Comparison of ENCODE assay signal across 1 cellular context in genomic region chr14:104731249-104731924, GRCh38.
TF ChIP-seq lines count a peak whose summit lies in the region.

No MANE protein-coding gene starts in this region.

TF ChIP-seq in HepG2, 621 proteins besides CTCF, POLR2A, EP300 and RAD21 (continued from another document and continues in another):
- TF ChIP-seq ZBTB26 (CRISPR knock-in tag; IDR thresholded peaks at IDR 0.05; ENCODE audit: borderline replicate concordance) (0 out of 2 replicates have a peak, but pooled peaks have one; percentile 20), ZBTB34 (CRISPR knock-in tag; IDR thresholded peaks at IDR 0.05) (no peak), ZBTB3 (CRISPR knock-in tag; IDR thresholded peaks at IDR 0.05; ENCODE audit: borderline replicate concordance, low read depth) (no peak), POLR2AphosphoS2 (IDR thresholded peaks at IDR 0.05; ENCODE audit: low read depth, low read length) (no peak), TCF7 (IDR thresholded peaks at IDR 0.05; ENCODE audit: low read depth) (no peak), MAX (IDR thresholded peaks at IDR 0.05) (peak; percentile 62; the same call in 1 of the 2 replicates), SALL1 (CRISPR knock-in tag; IDR thresholded peaks at IDR 0.05) (peak; percentile 61; the same call in 1 of the 2 replicates), ARID3A (IDR thresholded peaks at IDR 0.05; ENCODE audit: low read depth, low read length) (no peak), CBFB (CRISPR knock-in tag; IDR thresholded peaks at IDR 0.05) (no peak), ZNF800 (CRISPR knock-in tag; IDR thresholded peaks at IDR 0.05) (no peak), POGK (CRISPR knock-in tag; conservative IDR thresholded peaks at IDR 0.05) (no peak), TBP (CRISPR knock-in tag; IDR thresholded peaks at IDR 0.05) (no peak), AKAP8 (CRISPR knock-in tag; IDR thresholded peaks at IDR 0.05) (peak; percentile 85), ZNF564 (CRISPR knock-in tag; IDR thresholded peaks at IDR 0.05) (no peak), ARID4A (CRISPR knock-in tag; IDR thresholded peaks at IDR 0.05; ENCODE audit: borderline replicate concordance) (no peak), NR2F6 (IDR thresholded peaks at IDR 0.05) (no peak), NR2F6 (CRISPR knock-in tag; IDR thresholded peaks at IDR 0.05) (peak; percentile 14; the same call in 1 of the 2 replicates), ZSCAN12 (CRISPR knock-in tag; IDR thresholded peaks at IDR 0.05) (no peak), ZNF205 (CRISPR knock-in tag; IDR thresholded peaks at IDR 0.05) (no peak), KLF15 (CRISPR knock-in tag; IDR thresholded peaks at IDR 0.05; ENCODE audit: borderline replicate concordance) (no peak), NFKBIZ (CRISPR knock-in tag; IDR thresholded peaks at IDR 0.05) (no peak), ZNF292 (CRISPR knock-in tag; IDR thresholded peaks at IDR 0.05; ENCODE audit: borderline replicate concordance, low read depth) (no peak), TOE1 (CRISPR knock-in tag; IDR thresholded peaks at IDR 0.05) (no peak), MXD4 (CRISPR knock-in tag; IDR thresholded peaks at IDR 0.05) (no peak), ZHX2 (IDR thresholded peaks at IDR 0.05; ENCODE audit: low read depth) (no peak), ZHX2 (CRISPR knock-in tag; IDR thresholded peaks at IDR 0.05; ENCODE audit: borderline replicate concordance) (no peak), KDM1A (CRISPR knock-in tag; IDR thresholded peaks at IDR 0.05) (no peak), ZFP36L2 (CRISPR knock-in tag; IDR thresholded peaks at IDR 0.05) (no peak), LBX2 (CRISPR knock-in tag; IDR thresholded peaks at IDR 0.05; ENCODE audit: borderline replicate concordance) (no peak), ZNF253 (CRISPR knock-in tag; IDR thresholded peaks at IDR 0.05; ENCODE audit: borderline replicate concordance) (no peak), TSC22D2 (CRISPR knock-in tag; IDR thresholded peaks at IDR 0.05; ENCODE audit: borderline replicate concordance) (no peak), ZGPAT (CRISPR knock-in tag; IDR thresholded peaks at IDR 0.05) (no peak), TBX2 (CRISPR knock-in tag; IDR thresholded peaks at IDR 0.05; ENCODE audit: borderline replicate concordance) (0 out of 2 replicates have a peak, but pooled peaks have one; percentile 30), ZFP91 (CRISPR knock-in tag; IDR thresholded peaks at IDR 0.05; ENCODE audit: borderline replicate concordance) (0 out of 2 replicates have a peak, but pooled peaks have one; percentile 15), ZBTB7B (CRISPR knock-in tag; IDR thresholded peaks at IDR 0.05) (peak; percentile 58; the same call in 1 of the 2 replicates)
